In the genomic region with DNA sequence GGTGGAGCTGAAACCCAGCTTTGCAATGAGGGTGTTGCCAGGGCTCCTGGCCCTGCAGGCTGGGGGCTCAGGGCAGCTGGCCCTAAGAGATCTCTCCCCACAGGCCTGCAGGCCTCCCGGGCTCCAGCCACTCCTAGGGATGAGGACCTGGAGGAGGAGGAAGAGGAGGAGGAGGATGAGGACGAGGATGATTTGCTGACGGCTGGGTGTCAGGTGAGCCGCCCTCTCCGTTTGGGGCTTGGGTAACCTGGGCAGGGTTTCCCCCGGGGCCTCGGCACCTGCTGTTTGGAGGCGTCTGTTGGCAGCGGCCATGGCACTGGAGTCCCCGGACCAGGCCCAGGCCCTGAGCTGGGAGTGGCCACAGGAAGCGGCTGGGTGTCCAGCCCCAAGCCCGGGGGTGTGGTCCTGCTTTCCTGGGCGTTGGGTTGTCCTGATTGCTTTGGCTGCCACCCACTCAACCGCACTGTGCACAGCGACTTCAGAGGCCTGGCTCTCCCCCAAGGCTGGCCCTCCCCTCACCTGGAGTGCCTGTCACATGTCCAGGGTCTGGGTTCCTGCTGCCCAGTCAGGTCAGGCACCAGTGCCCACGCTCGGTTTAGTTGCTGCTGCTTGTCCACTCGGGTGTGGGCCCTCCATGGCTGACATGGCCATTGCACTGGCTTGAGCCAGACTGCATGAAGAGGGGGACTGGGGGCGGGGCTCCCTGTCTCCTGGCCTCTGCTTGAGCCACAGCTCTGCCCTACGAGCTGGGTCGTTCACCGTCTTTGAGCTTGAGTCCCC, we compare ENCODE assay signal across 30 cellular contexts.
"Had no signal": no experiment of that assay in that cellular context is flagged by ENCODE, and none has a peak within 500 bp of the region (broad histone marks: within the 10 kb centered on the region; RNA-seq: fewer than 3 reads in every experiment).

No MANE protein-coding gene starts in this region.

- H3K9me3 Mint-ChIP-seq: activated CD4-positive, alpha-beta memory T cell treated with anti-CD3 and anti-CD28 coated beads, Interleukin-2, amount 10 ng/mL, durations not matched to agents 7 days and 5 days; activated naive CD8-positive, alpha-beta T cell treated with anti-CD3 and anti-CD28 coated beads, Interleukin-2, amount 10 ng/mL, durations not matched to agents 7 days and 5 days; activated T-cell treated with anti-CD3 and anti-CD28 coated beads, Interleukin-2, amount 50 U/mL, for 4 hours; activated T-helper 1 cell treated with anti-CD3 and anti-CD28 coated beads, Interleukin-12 subunit alpha, Interleukin-12 subunit beta, Interleukin-2, Interleukin-4 antibody, amounts not matched to agents 30 ng/mL and 10 ng/mL and 1 ng/mL, durations not matched to agents 14 hours and 24 hours and 36 hours; IgD-negative memory B cell had no signal

- H3K27ac Mint-ChIP-seq: activated CD4-positive, alpha-beta memory T cell treated with anti-CD3 and anti-CD28 coated beads, Interleukin-2, amount 10 ng/mL, durations not matched to agents 7 days and 5 days; activated naive CD8-positive, alpha-beta T cell treated with anti-CD3 and anti-CD28 coated beads, Interleukin-2, amount 10 ng/mL, durations not matched to agents 7 days and 5 days; activated T-helper 1 cell treated with anti-CD3 and anti-CD28 coated beads, Interleukin-12 subunit alpha, Interleukin-12 subunit beta, Interleukin-2, Interleukin-4 antibody, amounts not matched to agents 30 ng/mL and 10 ng/mL and 1 ng/mL, durations not matched to agents 14 hours and 24 hours and 36 hours; IgD-negative memory B cell had no signal

- ATAC-seq: activated T-cell treated with anti-CD3 and anti-CD28 coated beads, Interleukin-2, amount 50 U/mL, for 4 hours had no signal

- H3K9me3 ChIP-seq: ascending aorta, Peyer's patch had no signal

- H3K4me3 ChIP-seq: ascending aorta, cardiac muscle cell, Peyer's patch had no signal

- H3K27me3 Mint-ChIP-seq: activated CD4-positive, alpha-beta memory T cell treated with anti-CD3 and anti-CD28 coated beads, Interleukin-2, amount 10 ng/mL, durations not matched to agents 7 days and 5 days; activated naive CD8-positive, alpha-beta T cell treated with anti-CD3 and anti-CD28 coated beads, Interleukin-2, amount 10 ng/mL, durations not matched to agents 7 days and 5 days; IgD-negative memory B cell had no signal

- H3K4me3 Mint-ChIP-seq: activated CD4-positive, alpha-beta memory T cell treated with anti-CD3 and anti-CD28 coated beads, Interleukin-2, amount 10 ng/mL, durations not matched to agents 7 days and 5 days; activated naive CD8-positive, alpha-beta T cell treated with anti-CD3 and anti-CD28 coated beads, Interleukin-2, amount 10 ng/mL, durations not matched to agents 7 days and 5 days; activated T-cell treated with anti-CD3 and anti-CD28 coated beads, Interleukin-2, amount 50 U/mL, for 4 hours; activated T-helper 1 cell treated with anti-CD3 and anti-CD28 coated beads, Interleukin-12 subunit alpha, Interleukin-12 subunit beta, Interleukin-2, Interleukin-4 antibody, amounts not matched to agents 30 ng/mL and 10 ng/mL and 1 ng/mL, durations not matched to agents 14 hours and 24 hours and 36 hours; IgD-negative memory B cell had no signal

- H3K27ac ChIP-seq: ascending aorta, cardiac muscle cell, Peyer's patch, VCaP had no signal

- H3K27me3 ChIP-seq: ascending aorta, cardiac muscle cell, Peyer's patch had no signal

- DNase-seq: activated CD4-positive, alpha-beta memory T cell treated with anti-CD3 and anti-CD28 coated beads, Interleukin-2, amount 10 ng/mL, durations not matched to agents 7 days and 5 days; activated CD4-positive, alpha-beta T cell treated with anti-CD3 and anti-CD28 coated beads for 1 hour; activated CD4-positive, alpha-beta T cell treated with anti-CD3 and anti-CD28 coated beads for 48 hours; activated CD4-positive, CD25-positive, alpha-beta regulatory T cell; activated naive CD4-positive, alpha-beta T cell treated with anti-CD3 and anti-CD28 coated beads, Interleukin-2, amount 50 U/mL, for 16 hours; activated naive CD8-positive, alpha-beta T cell treated with anti-CD3 and anti-CD28 coated beads, Interleukin-2, amount 10 ng/mL, durations not matched to agents 7 days and 5 days; activated T-cell treated with anti-CD3 and anti-CD28 coated beads for 4 hours; activated T-cell treated with anti-CD3 and anti-CD28 coated beads, Interleukin-2, amount 50 U/mL, for 4 hours; amygdala; Kasumi-1; KG1; MM.1S; MV-4-11; NCI-H1092; NCI-H1436 treated with DMSO at 0.1 percent for 48 hours; NCI-H1694 treated with DMSO at 0.1 percent for 48 hours; NCI-H2029; NCI-H345; NCI-H524 treated with DMSO at 0.1 percent for 48 hours; Peyer's patch; RPMI8226; SW 1271; T-helper 1 cell; T-helper 2 cell; T-helper 9 cell had no signal
